8 cellular contexts compared by ENCODE assay signal in the genomic region with DNA sequence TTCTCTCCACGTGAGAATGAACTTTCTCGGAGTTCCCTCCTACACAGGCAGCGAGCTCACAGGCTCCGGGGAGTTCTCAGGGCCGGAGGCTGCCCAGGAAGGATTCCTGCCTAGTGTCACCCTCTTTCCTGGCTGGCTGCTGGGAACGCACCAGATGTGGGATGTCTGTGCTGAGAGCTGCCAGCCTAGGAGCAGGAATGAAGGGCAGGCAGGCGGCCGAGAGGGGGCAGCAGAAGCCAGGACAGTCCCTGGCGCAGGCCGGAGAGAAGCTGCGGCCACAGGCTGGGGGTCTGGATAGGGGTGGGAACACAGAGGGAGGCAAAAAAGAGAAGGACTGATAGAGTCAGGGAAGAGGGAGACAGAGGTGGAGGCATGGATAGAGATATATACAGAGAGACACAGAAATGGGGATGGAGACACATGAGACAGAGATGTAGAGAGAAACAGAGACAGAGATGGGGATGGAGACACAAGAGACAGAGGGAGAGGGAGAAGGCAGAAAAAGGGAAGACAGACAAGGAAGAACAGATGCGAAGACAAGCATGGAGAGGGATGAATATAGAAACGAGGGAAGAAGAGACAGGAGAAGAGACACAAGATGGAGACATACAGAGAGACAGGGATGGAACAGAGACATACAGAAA. TPM values are rescaled to one million over a fixed set of nuclear protein-coding genes. Genes with fewer than 3 reads are reported as not detected.
DNase-seq lines count a peak whose midpoint lies in the region; ATAC-seq and TF ChIP-seq lines count a peak whose summit lies in the region.

No MANE protein-coding gene starts in this region.

- H4K20me1 ChIP-seq in DOHH2 (ENCODE audit: control insufficient read depth, insufficient read depth, low read depth, low read length) (no peaks in the 10 kb centered on the region), SU-DHL-6 (ENCODE audit: low read depth, low read length) (no peaks in the 10 kb centered on the region)

- ATAC-seq in HG02623 (IDR thresholded peaks at IDR 0.05; ENCODE audit: unreplicated experiment) = no peak
- no peak for ATAC-seq in GM19395 (IDR thresholded peaks at IDR 0.05; ENCODE audit: unreplicated experiment)

- DNase-seq in cerebellum (ENCODE audit: low spot score) (peak; percentile 82), kidney glomerular epithelial cell (lab: John Stamatoyannopoulos, UW) (peak; percentile 49)
- peak; percentile 22 for DNase-seq in stimulated activated CD8-positive, alpha-beta memory T cell treated with anti-CD3 and anti-CD28 coated beads, Interleukin-4, amount 100 ng/mL, for 24 hours (ENCODE audit: low read depth)

- H3K36me3 ChIP-seq in DOHH2 (ENCODE audit: control insufficient read depth, low read length) = no peaks in the 10 kb centered on the region
- H3K36me3 ChIP-seq in SU-DHL-6 (ENCODE audit: low read length) = no peaks in the 10 kb centered on the region

- TF ChIP-seq RAD21 in Ishikawa (IDR thresholded peaks at IDR 0.05; ENCODE audit: low read depth) = peak; percentile 94

- H3K4me2 ChIP-seq in DOHH2 (ENCODE audit: low read length) = no peak overlapping the region
- H3K4me2 ChIP-seq in SU-DHL-6 (ENCODE audit: low read depth, low read length, poor library complexity, severe bottlenecking) = no peak overlapping the region

- H3K27me3 ChIP-seq in DOHH2 (ENCODE audit: control insufficient read depth, low read length) = 0 out of 2 replicates have a peak, but pooled peaks cover 4% of the 10 kb centered on the region
- H3K27me3 ChIP-seq in SU-DHL-6 (ENCODE audit: low read length) = no peaks in the 10 kb centered on the region

- no peak overlapping the region for H3K9ac ChIP-seq in SU-DHL-6 (ENCODE audit: low read length)

- H3K9me2 ChIP-seq in DOHH2 (replicated peaks; ENCODE audit: control insufficient read depth, low read length) (no peaks in the 10 kb centered on the region), SU-DHL-6 (replicated peaks; ENCODE audit: insufficient read depth, low read length) (no peaks in the 10 kb centered on the region)

- H3K27ac ChIP-seq in DOHH2 (ENCODE audit: low read depth, low read length) (no peak overlapping the region), SU-DHL-6 (ENCODE audit: low read depth, low read length) (no peak overlapping the region)

- H3F3A ChIP-seq in DOHH2 (ENCODE audit: control insufficient read depth, insufficient read depth) (no peaks in the 10 kb centered on the region), SU-DHL-6 (ENCODE audit: insufficient read depth) (no peaks in the 10 kb centered on the region)

- TF ChIP-seq CTCF in DOHH2 (IDR thresholded peaks at IDR 0.05; ENCODE audit: low read depth, low read length, poor library complexity, severe bottlenecking) (peak; percentile 64), SU-DHL-6 (IDR thresholded peaks at IDR 0.05; ENCODE audit: insufficient read depth, low read length, poor library complexity, severe bottlenecking) (peak; percentile 95)

- H3K4me1 ChIP-seq in DOHH2 (ENCODE audit: control insufficient read depth, low read length) = no peaks in the 10 kb centered on the region

- H3K4me3 ChIP-seq in DOHH2 (ENCODE audit: low read length) = no peak overlapping the region
- H3K4me3 ChIP-seq in SU-DHL-6 (ENCODE audit: insufficient read depth, low read length, poor library complexity, severe bottlenecking) = no peak overlapping the region

- H3K79me2 ChIP-seq in DOHH2 (ENCODE audit: control insufficient read depth, low read length) (no peaks in the 10 kb centered on the region), SU-DHL-6 (ENCODE audit: insufficient read depth, low read length) (no peaks in the 10 kb centered on the region)

- H3K9me3 ChIP-seq in DOHH2 (ENCODE audit: control insufficient read depth, insufficient read depth, low read length) (no peaks in the 10 kb centered on the region), SU-DHL-6 (ENCODE audit: insufficient read depth, low read length) (no peaks in the 10 kb centered on the region)

- H2AFZ ChIP-seq in SU-DHL-6 (ENCODE audit: low read depth, low read length, severe bottlenecking) = no peak overlapping the region

- no peak for TF ChIP-seq EP300 in Ishikawa (IDR thresholded peaks at IDR 0.05; ENCODE audit: borderline replicate concordance)

TF ChIP-seq in Ishikawa, 13 proteins besides CTCF, POLR2A, EP300 and RAD21:
- no peak for TF ChIP-seq YY1 (IDR thresholded peaks at IDR 0.05; ENCODE audit: low read depth)
- TF ChIP-seq CREB1 (IDR thresholded peaks at IDR 0.05; ENCODE audit: low read depth) = no peak
- TF ChIP-seq FOXM1 (IDR thresholded peaks at IDR 0.05; ENCODE audit: borderline replicate concordance, low read depth) = no peak
- no peak for TF ChIP-seq CEBPB (IDR thresholded peaks at IDR 0.05)
- no peak for TF ChIP-seq TEAD4 (IDR thresholded peaks at IDR 0.05)
- no peak for TF ChIP-seq ZBTB7A (IDR thresholded peaks at IDR 0.05; ENCODE audit: low read depth)
- no peak for TF ChIP-seq EGR1 (IDR thresholded peaks at IDR 0.05)
- TF ChIP-seq, protein P1, sequence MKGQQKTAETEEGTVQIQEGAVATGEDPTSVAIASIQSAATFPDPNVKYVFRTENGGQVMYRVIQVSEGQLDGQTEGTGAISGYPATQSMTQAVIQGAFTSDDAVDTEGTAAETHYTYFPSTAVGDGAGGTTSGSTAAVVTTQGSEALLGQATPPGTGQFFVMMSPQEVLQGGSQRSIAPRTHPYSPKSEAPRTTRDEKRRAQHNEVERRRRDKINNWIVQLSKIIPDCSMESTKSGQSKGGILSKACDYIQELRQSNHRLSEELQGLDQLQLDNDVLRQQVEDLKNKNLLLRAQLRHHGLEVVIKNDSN (IDR thresholded peaks at IDR 0.05) = no peak

RNA-seq across cellular contexts. Expression of gene ENHO, which starts 25.3 kb away (rescaled TPM):
- 27.1 TPM for total RNA-seq in cerebellum

RNA-seq across cellular contexts. Expression of gene CNTFR, which starts 41.4 kb away (rescaled TPM):
- 18.6 TPM for total RNA-seq in cerebellum

Comparison
In these comparisons a context has a peak if more than half of its experiments do, and no peak if none do; other contexts are left out.
1. DNase-seq: peak in every context shown above with its lines; median percentile 82 in cerebellum; 49 in kidney glomerular epithelial cell; 22 in stimulated activated CD8-positive, alpha-beta memory T cell treated with anti-CD3 and anti-CD28 coated beads, Interleukin-4, amount 100 ng/mL, for 24 hours.